ENCODE assay signal across 1 cellular context in genomic region chr11:75603791-75604736, GRCh38.
TF ChIP-seq lines count a peak whose summit lies in the region.

No MANE protein-coding gene starts in this region.

TF ChIP-seq in WTC11, 78 proteins besides CTCF, POLR2A, EP300 and RAD21 (continued from another document):
- no peak for TF ChIP-seq CREM (CRISPR knock-in tag; IDR thresholded peaks at IDR 0.05)
- TF ChIP-seq ARID4B (CRISPR knock-in tag; IDR thresholded peaks at IDR 0.05; ENCODE audit: borderline replicate concordance): no peak
- no peak for TF ChIP-seq NR1H2 (CRISPR knock-in tag; IDR thresholded peaks at IDR 0.05)
- TF ChIP-seq GTF2I (CRISPR knock-in tag; conservative IDR thresholded peaks at IDR 0.05): no peak
- no peak for TF ChIP-seq ZNF532 (CRISPR knock-in tag; IDR thresholded peaks at IDR 0.05; ENCODE audit: borderline replicate concordance)
- TF ChIP-seq AFF4 (CRISPR knock-in tag; IDR thresholded peaks at IDR 0.05; ENCODE audit: borderline replicate concordance): no peak
- TF ChIP-seq ZNF281 (CRISPR knock-in tag; IDR thresholded peaks at IDR 0.05): no peak
TF ChIP-seq in WTC11: peak in this region for 0.
